In genomic region chr7:129948338-129948737, GRCh38 we compare ENCODE assay signal across 7 cellular contexts. TPM values are rescaled to one million over a fixed set of nuclear protein-coding genes. Genes with fewer than 3 reads are reported as not detected.
DNase-seq lines count a peak whose midpoint lies in the region; ATAC-seq and TF ChIP-seq lines count a peak whose summit lies in the region.

No MANE protein-coding gene starts in this region.

- no peak overlapping the region for H2AFZ ChIP-seq in MM.1S (ENCODE audit: low read length)

- H3K9ac ChIP-seq in MM.1S (ENCODE audit: low read length) = peak overlapping the region; percentile 98; the same call in 1 of the 2 replicates

- H3K4me2 ChIP-seq in MM.1S (ENCODE audit: low read depth, low read length) = peak overlapping the region; percentile 91

- H3K9me3 ChIP-seq in MM.1S (replicated peaks; ENCODE audit: insufficient read depth, low read length) = no peaks in the 10 kb centered on the region
- H3K9me3 ChIP-seq in tibial artery = no peaks in the 10 kb centered on the region
- H3K9me3 ChIP-seq in effector memory CD4-positive, alpha-beta T cell (ENCODE audit: control insufficient read depth, low read length) = no peaks in the 10 kb centered on the region

- H3F3A ChIP-seq in MM.1S (ENCODE audit: insufficient read depth, low read length) = peaks cover 38% of the 10 kb centered on the region

- ATAC-seq in GM21381 (IDR thresholded peaks at IDR 0.05; ENCODE audit: unreplicated experiment) = no peak

- no peaks in the 10 kb centered on the region for H3K9me2 ChIP-seq in MM.1S (replicated peaks; ENCODE audit: insufficient read depth, low read length)

- DNase-seq in MM.1S (no peak), caudate nucleus (lab: John Stamatoyannopoulos, UW) (no peak), mesenteric fat pad (ENCODE audit: low spot score) (peak; percentile 35), tibial artery (peak in 1 of 2 donors; percentile 27), OCI-M1 (lab: John Stamatoyannopoulos, UW) (no peak)
- DNase-seq in effector memory CD4-positive, alpha-beta T cell = no peak

- H3K4me1 ChIP-seq in MM.1S (ENCODE audit: low read length) (peaks cover 21% of the 10 kb centered on the region), tibial artery (peaks cover 0 to 60% (median 29%) of the 10 kb centered on the region in 4 donors)
- peaks cover 12% of the 10 kb centered on the region for H3K4me1 ChIP-seq in effector memory CD4-positive, alpha-beta T cell (ENCODE audit: control insufficient read depth, insufficient read depth, low read length, poor library complexity, severe bottlenecking)

- intact Hi-C loops in tibial artery (cut with DNase I; ENCODE audit: low total_unique reads) = loop anchor here (2.0 to 10.0 kb wide), 2 partner anchors 84 to 124 kb away; no protein-coding TSS in a partner anchor

- H4K20me1 ChIP-seq in MM.1S (ENCODE audit: insufficient read depth, low read length) = peaks cover 33% of the 10 kb centered on the region

- H3K27me3 ChIP-seq in MM.1S (replicated peaks; ENCODE audit: insufficient read depth, low read length) (no peaks in the 10 kb centered on the region), tibial artery (no peaks in the 10 kb centered on the region)
- no peaks in the 10 kb centered on the region for H3K27me3 ChIP-seq in effector memory CD4-positive, alpha-beta T cell (replicated peaks; ENCODE audit: control insufficient read depth, insufficient read depth, low read length, poor library complexity, severe bottlenecking)

- peaks cover 93% of the 10 kb centered on the region for H3K79me2 ChIP-seq in MM.1S (ENCODE audit: low read length)

- no peaks in the 10 kb centered on the region; the same call in 1 of the 2 replicates for H3K36me3 ChIP-seq in MM.1S (replicated peaks; ENCODE audit: insufficient read depth, low read length)
- peaks cover 0 to 3% (median 0%) of the 10 kb centered on the region in 3 donors for H3K36me3 ChIP-seq in tibial artery
- H3K36me3 ChIP-seq in effector memory CD4-positive, alpha-beta T cell (ENCODE audit: control insufficient read depth, insufficient read depth, low read length) = no peaks in the 10 kb centered on the region

- H3K4me3 ChIP-seq in MM.1S (ENCODE audit: low read length) = peak overlapping the region; percentile 89
- H3K4me3 ChIP-seq in tibial artery = peak overlapping the region in 1 of 2 donors; percentile 78
- H3K4me3 ChIP-seq in effector memory CD4-positive, alpha-beta T cell (ENCODE audit: insufficient read depth, low read depth, low read length, poor library complexity, severe bottlenecking) = no peak overlapping the region

- TF ChIP-seq CTCF in MM.1S (IDR thresholded peaks at IDR 0.05; ENCODE audit: low read length) = no peak
- TF ChIP-seq CTCF in tibial artery (IDR thresholded peaks at IDR 0.05) = no peak

- H3K27ac ChIP-seq in MM.1S (ENCODE audit: low read length) = peak overlapping the region; percentile 96; the same call in 1 of the 2 replicates
- peak overlapping the region; percentile 36 for H3K27ac ChIP-seq in caudate nucleus (ENCODE audit: low read depth, low read length)
- H3K27ac ChIP-seq in tibial artery = peak overlapping the region; percentile 90 to 99
- no peak overlapping the region for H3K27ac ChIP-seq in effector memory CD4-positive, alpha-beta T cell (ENCODE audit: insufficient read depth, low read length, poor library complexity, severe bottlenecking)

RNA-seq across cellular contexts. Expression of gene UBE2H, which starts 4.4 kb away (rescaled TPM):
- total RNA-seq in mesenteric fat pad = 117 TPM
